16 cellular contexts compared by ENCODE assay signal in genomic region chr10:91391915-91392314, GRCh38. TPM values are rescaled to one million over a fixed set of nuclear protein-coding genes. Genes with fewer than 3 reads are reported as not detected.
DNase-seq lines count a peak whose midpoint lies in the region; ATAC-seq and TF ChIP-seq lines count a peak whose summit lies in the region.
"Had no signal": no experiment of that assay in that cellular context is flagged by ENCODE, and none has a peak within 500 bp of the region (broad histone marks: within the 10 kb centered on the region; RNA-seq: fewer than 3 reads in every experiment).

No MANE protein-coding gene starts in this region.

- ATAC-seq in upper lobe of right lung: peak; percentile 74
- ATAC-seq: GM12878, PC-3 had no signal

- H3K9me3 ChIP-seq in HEK293 (ENCODE audit: control insufficient read depth, insufficient read depth, low read depth, low read length): no peaks in the 10 kb centered on the region
- no peaks in the 10 kb centered on the region for H3K9me3 ChIP-seq in upper lobe of right lung
- H3K9me3 ChIP-seq: MG63 had no signal

- H3K36me3 ChIP-seq in HEK293 (ENCODE audit: control insufficient read depth in 2 of 2, insufficient read depth in 1 of 2, low read length in 2 of 2): no peaks in the 10 kb centered on the region
- no peaks in the 10 kb centered on the region for H3K36me3 ChIP-seq in upper lobe of right lung
- H3K36me3 ChIP-seq: MG63 had no signal

- no peak for TF ChIP-seq CTCF in HEK293 (tag by site-specific recombination; IDR thresholded peaks at IDR 0.05)
- no peak for TF ChIP-seq CTCF in upper lobe of right lung (IDR thresholded peaks at IDR 0.05)

- DNase-seq in NCI-H2107 (lab: John Stamatoyannopoulos, UW) (peak; percentile 17), NCI-H2107 treated with DMSO at 0.1 percent for 48 hours (lab: John Stamatoyannopoulos, UW; ENCODE audit: unreplicated experiment) (no peak), NCI-H524 treated with DMSO at 0.1 percent for 48 hours (lab: John Stamatoyannopoulos, UW) (peak; percentile 58), upper lobe of right lung (peak; percentile 72), NCI-H1436 (lab: John Stamatoyannopoulos, UW) (no peak), G401 (ENCODE audit: low spot score) (no peak)
- DNase-seq: H7, HFFc6, MG63, NCI-H1436 treated with DMSO at 0.1 percent for 48 hours, NCI-H446, PC-3, Right ventricle myocardium superior, T1000 had no signal

- peaks cover 3% of the 10 kb centered on the region; the same call in 1 of the 2 replicates for H3K4me1 ChIP-seq in HEK293 (ENCODE audit: control insufficient read depth, insufficient read depth, low read length)
- H3K4me1 ChIP-seq in upper lobe of right lung: no peaks in the 10 kb centered on the region

- CTCF ChIA-PET in HEK293 (lab: Yijun Ruan, JAX): interaction anchor here (0.5 to 2.7 kb wide), 5 partner anchors 16 to 1070 kb away, joined by 3 to 16 read pairs (median 6); no protein-coding TSS in a partner anchor

- in situ Hi-C loops in G401 (cut with HindIII; ENCODE audit: low sequenced_read_pairs): no loop called here

- H3K27me3 ChIP-seq in upper lobe of right lung: no peaks in the 10 kb centered on the region

- no peak overlapping the region for H3K4me3 ChIP-seq in HEK293 (ENCODE audit: low read depth, low read length)
- no peak overlapping the region for H3K4me3 ChIP-seq in upper lobe of right lung
- H3K4me3 ChIP-seq: GM12878, MG63 had no signal

- POLR2A ChIA-PET in HEK293 (lab: Yijun Ruan, JAX): interaction anchor here (0.6 kb wide), 1 partner anchor 96 kb away, joined by 5 read pairs; no protein-coding TSS in a partner anchor

- no peak overlapping the region for H3K27ac ChIP-seq in HEK293 (ENCODE audit: extremely low read depth, low read depth, low read length)
- H3K27ac ChIP-seq in upper lobe of right lung: no peak overlapping the region

- intact Hi-C loops in upper lobe of right lung (cut with DNase I): no loop called here

TF ChIP-seq in HEK293, 187 proteins besides CTCF, POLR2A, EP300 and RAD21:
- TF ChIP-seq ZBTB21 (tag by site-specific recombination; IDR thresholded peaks at IDR 0.05): no peak
- TF ChIP-seq ZNF10 (tag by site-specific recombination; IDR thresholded peaks at IDR 0.05): 0 out of 2 replicates have a peak, but pooled peaks have one; percentile 19
TF ChIP-seq in HEK293: peak in this region for 1.

RNA-seq across cellular contexts. Expression of gene HECTD2, which starts 18.2 kb away (rescaled TPM):
- 14.8 TPM for total RNA-seq in upper lobe of right lung
- total RNA-seq in G401 (2014; rRNA removed; shearing (Covaris generic)): 11.0 and 14.0 TPM in 2 replicates

Comparison
In these comparisons a context has a peak if more than half of its experiments do, and no peak if none do; other contexts are left out.
1. DNase-seq: peak in NCI-H2107 (single experiment), NCI-H524 treated with DMSO at 0.1 percent for 48 hours (single experiment) and upper lobe of right lung (single experiment); none in NCI-H2107 treated with DMSO at 0.1 percent for 48 hours (single experiment), NCI-H1436 (single experiment) and G401 (single experiment).